Comparison of ENCODE assay signal across 36 cellular contexts in the genomic region with DNA sequence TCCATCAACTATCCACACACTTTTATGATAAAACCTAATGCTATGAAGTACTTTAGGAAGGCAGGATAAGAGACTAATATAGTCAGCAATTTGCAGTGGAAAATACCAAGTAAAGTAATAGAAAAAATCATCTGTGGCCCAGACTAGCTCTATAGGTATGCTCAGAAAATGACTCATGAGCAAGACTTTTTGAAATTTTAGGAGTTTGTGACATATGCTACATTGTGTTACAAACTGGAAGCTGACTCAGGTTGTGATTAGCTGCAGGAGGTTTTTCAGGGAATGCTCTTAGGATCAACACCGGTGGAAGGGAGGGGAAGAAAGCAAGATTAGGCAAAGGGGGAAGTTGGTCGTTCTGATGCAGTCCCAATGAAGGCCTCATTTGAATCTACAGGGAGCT. TPM values are rescaled to one million over a fixed set of nuclear protein-coding genes. Genes with fewer than 3 reads are reported as not detected.
"Had no signal": no experiment of that assay in that cellular context is flagged by ENCODE, and none has a peak within 500 bp of the region (broad histone marks: within the 10 kb centered on the region; RNA-seq: fewer than 3 reads in every experiment).

No MANE protein-coding gene starts in this region.

- H3K4me1 ChIP-seq: heart left ventricle, parathyroid adenoma, psoas muscle, sigmoid colon, upper lobe of left lung, vagina had no signal

- H3K9me3 Mint-ChIP-seq: activated T-helper 2 cell treated with anti-CD3 and anti-CD28 coated beads, Interferon-gamma antibody, Interleukin-2, Interleukin-4, amounts not matched to agents 10 μg/mL and 5 μg/mL and 100 μg/mL, durations not matched to agents 14 hours and 24 hours and 36 hours; neural crest cell; stimulated activated effector memory CD8-positive, alpha-beta T cell treated with anti-CD3 and anti-CD28 coated beads, Interleukin-12 subunit alpha, Interleukin-12 subunit beta, amount 100 ng/mL, for 72 hours; stimulated activated naive CD8-positive, alpha-beta T cell treated with anti-CD3 and anti-CD28 coated beads, Interleukin-15, Interleukin-2, amounts not matched to agents 100 ng/mL and 50 ng/mL, for 24 hours had no signal

- H3K27me3 Mint-ChIP-seq: activated CD4-positive, alpha-beta T cell treated with anti-CD3 and anti-CD28 coated beads for 36 hours; activated CD8-positive, alpha-beta memory T cell treated with anti-CD3 and anti-CD28 coated beads, Interleukin-2, amount 10 ng/mL, durations not matched to agents 7 days and 5 days; activated naive CD4-positive, alpha-beta T cell treated with anti-CD3 and anti-CD28 coated beads, Interleukin-2, amount 50 U/mL, for 24 hours; stimulated activated naive CD8-positive, alpha-beta T cell treated with anti-CD3 and anti-CD28 coated beads, Interleukin-15, Interleukin-2, amounts not matched to agents 100 ng/mL and 50 ng/mL, for 24 hours had no signal

- H3K79me2 ChIP-seq: parathyroid adenoma had no signal

- FAIRE-seq: kidney, small intestine had no signal

- H3K36me3 ChIP-seq: cardiac muscle cell, heart left ventricle, sigmoid colon, upper lobe of left lung, vagina had no signal

- H3K9me3 ChIP-seq: heart left ventricle, psoas muscle, sigmoid colon, upper lobe of left lung, vagina had no signal

- H3K36me3 Mint-ChIP-seq: activated CD8-positive, alpha-beta memory T cell treated with anti-CD3 and anti-CD28 coated beads, Interleukin-2, amount 10 ng/mL, durations not matched to agents 7 days and 5 days; activated naive CD4-positive, alpha-beta T cell treated with anti-CD3 and anti-CD28 coated beads, Interleukin-2, amount 50 U/mL, for 24 hours; immature natural killer cell; naive thymus-derived CD8-positive, alpha-beta T cell; stimulated activated effector memory CD8-positive, alpha-beta T cell treated with anti-CD3 and anti-CD28 coated beads, Interleukin-12 subunit alpha, Interleukin-12 subunit beta, amount 100 ng/mL, for 72 hours had no signal

- H3K27me3 ChIP-seq: sigmoid colon, upper lobe of left lung, vagina had no signal

- H3K4me3 Mint-ChIP-seq: activated CD4-positive, alpha-beta T cell treated with anti-CD3 and anti-CD28 coated beads for 36 hours; activated CD8-positive, alpha-beta memory T cell treated with anti-CD3 and anti-CD28 coated beads, Interleukin-2, amount 10 ng/mL, durations not matched to agents 7 days and 5 days; activated CD8-positive, alpha-beta T cell treated with anti-CD3 and anti-CD28 coated beads, Interleukin-2, amount 10 ng/mL, durations not matched to agents 7 days and 5 days; activated naive CD4-positive, alpha-beta T cell treated with anti-CD3 and anti-CD28 coated beads, Interleukin-2, amount 50 U/mL, for 24 hours; activated naive CD8-positive, alpha-beta T cell treated with anti-CD3 and anti-CD28 coated beads, Interleukin-2, amount 50 U/mL, for 24 hours; immature natural killer cell; naive thymus-derived CD8-positive, alpha-beta T cell; neural crest cell; stimulated activated effector memory CD8-positive, alpha-beta T cell treated with anti-CD3 and anti-CD28 coated beads, Interleukin-12 subunit alpha, Interleukin-12 subunit beta, amount 100 ng/mL, for 72 hours; stimulated activated naive CD8-positive, alpha-beta T cell treated with anti-CD3 and anti-CD28 coated beads, Interleukin-15, Interleukin-2, amounts not matched to agents 100 ng/mL and 50 ng/mL, for 24 hours had no signal

- H3K9ac ChIP-seq: parathyroid adenoma had no signal

- DNase-seq: activated CD4-positive, alpha-beta T cell treated with anti-CD3 and anti-CD28 coated beads for 36 hours; activated CD4-positive, CD25-positive, alpha-beta regulatory T cell; activated CD8-positive, alpha-beta memory T cell treated with anti-CD3 and anti-CD28 coated beads, Interleukin-2, amount 10 ng/mL, durations not matched to agents 7 days and 5 days; activated CD8-positive, alpha-beta T cell treated with anti-CD3 and anti-CD28 coated beads, Interleukin-2, amount 10 ng/mL, durations not matched to agents 7 days and 5 days; activated naive CD8-positive, alpha-beta T cell treated with anti-CD3 and anti-CD28 coated beads, Interleukin-2, amount 50 U/mL, for 24 hours; activated T-cell treated with anti-CD3 and anti-CD28 coated beads, Interleukin-2, amount 50 U/mL, for 48 hours; amygdala; dorsolateral prefrontal cortex; effector memory CD4-positive, alpha-beta T cell; erythroblast; foreskin fibroblast; heart left ventricle; immature natural killer cell; kidney; left colon; naive thymus-derived CD8-positive, alpha-beta T cell; nucleus accumbens; psoas muscle; sigmoid colon; small intestine; stimulated activated CD4-positive, alpha-beta T cell treated with anti-CD3 and anti-CD28 coated beads, Interleukin-4, amount 100 ng/mL, for 24 hours; substantia nigra; T1000; upper lobe of left lung had no signal

- H3K27ac Mint-ChIP-seq: activated CD4-positive, alpha-beta T cell treated with anti-CD3 and anti-CD28 coated beads for 36 hours; activated CD8-positive, alpha-beta memory T cell treated with anti-CD3 and anti-CD28 coated beads, Interleukin-2, amount 10 ng/mL, durations not matched to agents 7 days and 5 days; activated CD8-positive, alpha-beta T cell treated with anti-CD3 and anti-CD28 coated beads, Interleukin-2, amount 10 ng/mL, durations not matched to agents 7 days and 5 days; activated naive CD4-positive, alpha-beta T cell treated with anti-CD3 and anti-CD28 coated beads, Interleukin-2, amount 50 U/mL, for 24 hours; activated naive CD8-positive, alpha-beta T cell treated with anti-CD3 and anti-CD28 coated beads, Interleukin-2, amount 50 U/mL, for 24 hours; activated T-helper 2 cell treated with anti-CD3 and anti-CD28 coated beads, Interferon-gamma antibody, Interleukin-2, Interleukin-4, amounts not matched to agents 10 μg/mL and 5 μg/mL and 100 μg/mL, durations not matched to agents 14 hours and 24 hours and 36 hours; immature natural killer cell; naive thymus-derived CD8-positive, alpha-beta T cell; stimulated activated effector memory CD8-positive, alpha-beta T cell treated with anti-CD3 and anti-CD28 coated beads, Interleukin-12 subunit alpha, Interleukin-12 subunit beta, amount 100 ng/mL, for 72 hours; stimulated activated naive CD8-positive, alpha-beta T cell treated with anti-CD3 and anti-CD28 coated beads, Interleukin-15, Interleukin-2, amounts not matched to agents 100 ng/mL and 50 ng/mL, for 24 hours had no signal

- H3K4me1 Mint-ChIP-seq: activated CD4-positive, alpha-beta T cell treated with anti-CD3 and anti-CD28 coated beads for 36 hours; activated CD8-positive, alpha-beta memory T cell treated with anti-CD3 and anti-CD28 coated beads, Interleukin-2, amount 10 ng/mL, durations not matched to agents 7 days and 5 days; activated naive CD4-positive, alpha-beta T cell treated with anti-CD3 and anti-CD28 coated beads, Interleukin-2, amount 50 U/mL, for 24 hours; activated naive CD8-positive, alpha-beta T cell treated with anti-CD3 and anti-CD28 coated beads, Interleukin-2, amount 50 U/mL, for 24 hours; immature natural killer cell; naive thymus-derived CD8-positive, alpha-beta T cell; neural crest cell; stimulated activated effector memory CD8-positive, alpha-beta T cell treated with anti-CD3 and anti-CD28 coated beads, Interleukin-12 subunit alpha, Interleukin-12 subunit beta, amount 100 ng/mL, for 72 hours had no signal

- ATAC-seq: activated CD4-positive, alpha-beta T cell treated with anti-CD3 and anti-CD28 coated beads for 36 hours; activated CD8-positive, alpha-beta memory T cell treated with anti-CD3 and anti-CD28 coated beads, Interleukin-2, amount 10 ng/mL, durations not matched to agents 7 days and 5 days; activated CD8-positive, alpha-beta T cell treated with anti-CD3 and anti-CD28 coated beads, Interleukin-2, amount 10 ng/mL, durations not matched to agents 7 days and 5 days; activated naive CD8-positive, alpha-beta T cell treated with anti-CD3 and anti-CD28 coated beads, Interleukin-2, amount 50 U/mL, for 24 hours; heart left ventricle; left colon; naive thymus-derived CD8-positive, alpha-beta T cell; psoas muscle; stimulated activated effector memory CD8-positive, alpha-beta T cell treated with anti-CD3 and anti-CD28 coated beads, Interleukin-12 subunit alpha, Interleukin-12 subunit beta, amount 100 ng/mL, for 72 hours had no signal

- H3K4me3 ChIP-seq: cardiac muscle cell, coronary artery, dorsolateral prefrontal cortex, heart left ventricle, psoas muscle, sigmoid colon, upper lobe of left lung, vagina had no signal

- H3K27ac ChIP-seq: cardiac muscle cell, coronary artery, dorsolateral prefrontal cortex, heart left ventricle, parathyroid adenoma, psoas muscle, sigmoid colon, upper lobe of left lung, vagina had no signal

- H2AFZ ChIP-seq: parathyroid adenoma had no signal

RNA-seq across cellular contexts. Expression of a gene that starts 56.1 kb away (rescaled TPM):
- total RNA-seq: activated CD4-positive, alpha-beta T cell treated with anti-CD3 and anti-CD28 coated beads for 36 hours; activated CD8-positive, alpha-beta memory T cell treated with anti-CD3 and anti-CD28 coated beads, Interleukin-2, amount 10 ng/mL, durations not matched to agents 7 days and 5 days; activated CD8-positive, alpha-beta T cell treated with anti-CD3 and anti-CD28 coated beads, Interleukin-2, amount 10 ng/mL, durations not matched to agents 7 days and 5 days; activated T-helper 2 cell treated with anti-CD3 and anti-CD28 coated beads, Interferon-gamma antibody, Interleukin-2, Interleukin-4, amounts not matched to agents 10 μg/mL and 5 μg/mL and 100 μg/mL, durations not matched to agents 14 hours and 24 hours and 36 hours; cardiac muscle cell; cerebellum; kidney; left colon; liver; naive thymus-derived CD8-positive, alpha-beta T cell; neural crest cell; sigmoid colon; T-helper 1 cell treated with Interleukin-12 subunit alpha and Interleukin-12 subunit beta and Interleukin-4 antibody, amounts not matched to agents 30 ng/mL and 1 ng/mL, for 36 hours; vagina had no signal
- polyA plus RNA-seq: cardiac muscle cell; heart left ventricle; immature natural killer cell; liver; naive thymus-derived CD8-positive, alpha-beta T cell; psoas muscle; sigmoid colon; small intestine had no signal
